Comparison of ENCODE assay signal across 1 cellular context in genomic region chr11:119166368-119167076, GRCh38.
TF ChIP-seq lines count a peak whose summit lies in the region.

No MANE protein-coding gene starts in this region.

TF ChIP-seq in K562, 482 proteins besides CTCF, POLR2A, EP300 and RAD21:
- peak; percentile 37 for TF ChIP-seq EGR1 (conservative IDR thresholded peaks at IDR 0.05)
- TF ChIP-seq FOXK2 (conservative IDR thresholded peaks at IDR 0.05 in 1 of 2, IDR thresholded peaks at IDR 0.05 in 1 of 2; ENCODE audit: low read depth in 2 of 2): no peak
- no peak for TF ChIP-seq HDAC2 (IDR thresholded peaks at IDR 0.05)
- TF ChIP-seq KLF6 (CRISPR knock-in tag; IDR thresholded peaks at IDR 0.05; ENCODE audit: borderline replicate concordance): no peak
TF ChIP-seq in K562: peak in this region for 1.
